Comparison of ENCODE assay signal across 8 cellular contexts in the genomic region with DNA sequence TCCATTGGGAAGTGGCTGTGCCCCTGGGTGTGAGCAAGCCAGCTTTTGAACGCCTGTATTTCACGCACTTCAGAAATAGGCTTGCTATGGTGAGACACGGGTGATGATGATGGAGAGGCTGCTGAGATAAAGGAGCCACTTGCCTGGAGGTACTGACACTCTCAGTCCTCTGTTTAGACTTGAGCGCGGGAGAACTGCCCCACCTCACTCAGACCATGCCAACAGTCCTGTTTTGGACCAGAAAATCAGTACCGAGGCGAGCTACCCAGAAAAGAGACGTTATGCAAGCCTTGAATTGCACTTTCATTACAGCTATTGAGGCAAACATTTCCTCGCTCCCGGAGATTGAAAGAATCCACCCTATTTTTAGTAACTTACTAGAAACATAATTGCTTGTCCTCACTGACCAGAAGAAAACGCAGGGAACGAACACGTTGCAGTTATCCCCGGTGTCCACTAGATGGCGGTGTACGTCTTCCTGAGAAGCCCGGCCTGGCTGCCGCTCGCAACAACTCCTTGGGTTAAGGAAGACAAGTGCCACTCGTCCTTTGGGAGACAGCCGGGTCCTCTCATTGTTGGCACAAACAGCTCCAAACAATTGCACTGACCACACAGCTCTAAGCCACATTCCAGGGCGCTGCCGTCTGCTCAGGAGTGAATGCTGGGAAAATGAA.
A peak's percentile ranks its signal among the peaks of the same experiment; 100 is the strongest.
DNase-seq lines count a peak whose midpoint lies in the region; ATAC-seq lines count a peak whose summit lies in the region.

No MANE protein-coding gene starts in this region.

- H3K9ac ChIP-seq in HUES6 (ENCODE audit: low read length), result no peak overlapping the region

- no peaks in the 10 kb centered on the region for H3K9me3 ChIP-seq in CD8-positive, alpha-beta memory T cell (ENCODE audit: low read length)
- no peaks in the 10 kb centered on the region; the same call in 1 of the 2 replicates for H3K9me3 ChIP-seq in HUES6 (ENCODE audit: control insufficient read depth, insufficient read depth, low read depth, low read length)

- no peak overlapping the region for H3K27ac Mint-ChIP-seq in CD8-positive, alpha-beta memory T cell
- H3K27ac Mint-ChIP-seq in activated T-cell treated with anti-CD3 and anti-CD28 coated beads, Interleukin-2, amount 50 U/mL, for 24 hours, result no peak overlapping the region
- no peak overlapping the region for H3K27ac Mint-ChIP-seq in naive thymus-derived CD8-positive, alpha-beta T cell
- H3K27ac Mint-ChIP-seq in stimulated activated effector memory CD8-positive, alpha-beta T cell treated with anti-CD3 and anti-CD28 coated beads, Interleukin-12 subunit alpha, Interleukin-12 subunit beta, amount 100 ng/mL, for 72 hours, result no peak overlapping the region

- peak; percentile 32 to 66 (median 43) for DNase-seq in CD8-positive, alpha-beta memory T cell
- DNase-seq in OCI-M1 (lab: John Stamatoyannopoulos, UW), result peak; percentile 86
- peak; percentile 71 for DNase-seq in activated T-cell treated with anti-CD3 and anti-CD28 coated beads, Interleukin-2, amount 50 U/mL, for 24 hours
- peak; percentile 90 for DNase-seq in fibroblast of gingiva (ENCODE audit: low read depth)
- peak; percentile 33 to 76 (median 55) for DNase-seq in naive thymus-derived CD8-positive, alpha-beta T cell
- DNase-seq in stimulated activated effector memory CD8-positive, alpha-beta T cell treated with anti-CD3 and anti-CD28 coated beads, Interleukin-12 subunit alpha, Interleukin-12 subunit beta, amount 100 ng/mL, for 72 hours (ENCODE audit: low spot score in 2 of 2), result peak; percentile 45 to 76

- CTCF ChIA-PET in CD8-positive, alpha-beta memory T cell (lab: Charles Lee), result interaction anchor here (0.7 to 2.8 kb wide), 7 partner anchors 9 to 39 kb away, joined by 3 to 16 read pairs (median 4); no protein-coding TSS in a partner anchor

- no peaks in the 10 kb centered on the region for H3K9me3 Mint-ChIP-seq in CD8-positive, alpha-beta memory T cell
- no peaks in the 10 kb centered on the region for H3K9me3 Mint-ChIP-seq in activated T-cell treated with anti-CD3 and anti-CD28 coated beads, Interleukin-2, amount 50 U/mL, for 24 hours
- no peaks in the 10 kb centered on the region for H3K9me3 Mint-ChIP-seq in naive thymus-derived CD8-positive, alpha-beta T cell
- H3K9me3 Mint-ChIP-seq in stimulated activated effector memory CD8-positive, alpha-beta T cell treated with anti-CD3 and anti-CD28 coated beads, Interleukin-12 subunit alpha, Interleukin-12 subunit beta, amount 100 ng/mL, for 72 hours, result no peaks in the 10 kb centered on the region

- peaks cover 13 to 31% of the 10 kb centered on the region in 2 donors for H3K27me3 Mint-ChIP-seq in CD8-positive, alpha-beta memory T cell
- peaks cover 45% of the 10 kb centered on the region for H3K27me3 Mint-ChIP-seq in activated T-cell treated with anti-CD3 and anti-CD28 coated beads, Interleukin-2, amount 50 U/mL, for 24 hours
- peaks cover 18 to 40% (median 36%) of the 10 kb centered on the region in 5 donors for H3K27me3 Mint-ChIP-seq in naive thymus-derived CD8-positive, alpha-beta T cell

- H3K36me3 ChIP-seq in CD8-positive, alpha-beta memory T cell (ENCODE audit: insufficient read depth, low read length), result no peaks in the 10 kb centered on the region
- no peaks in the 10 kb centered on the region for H3K36me3 ChIP-seq in HUES6 (ENCODE audit: control insufficient read depth, insufficient read depth, low read length)

- no peaks in the 10 kb centered on the region for H3K27me3 ChIP-seq in CD8-positive, alpha-beta memory T cell (ENCODE audit: insufficient read depth, low read length, poor library complexity, severe bottlenecking)
- H3K27me3 ChIP-seq in HUES6 (ENCODE audit: control insufficient read depth, insufficient read depth, low read length), result no peaks in the 10 kb centered on the region

- peaks cover 4 to 8% (median 5%) of the 10 kb centered on the region in 3 donors for H3K4me1 Mint-ChIP-seq in CD8-positive, alpha-beta memory T cell
- H3K4me1 Mint-ChIP-seq in activated T-cell treated with anti-CD3 and anti-CD28 coated beads, Interleukin-2, amount 50 U/mL, for 24 hours (ENCODE audit: low read depth), result peaks cover 4% of the 10 kb centered on the region
- peaks cover 0 to 9% (median 6%) of the 10 kb centered on the region in 4 donors for H3K4me1 Mint-ChIP-seq in naive thymus-derived CD8-positive, alpha-beta T cell
- H3K4me1 Mint-ChIP-seq in stimulated activated effector memory CD8-positive, alpha-beta T cell treated with anti-CD3 and anti-CD28 coated beads, Interleukin-12 subunit alpha, Interleukin-12 subunit beta, amount 100 ng/mL, for 72 hours, result peaks cover 7% of the 10 kb centered on the region

- no peak overlapping the region for H3K4me3 ChIP-seq in CD8-positive, alpha-beta memory T cell (ENCODE audit: low read length)
- peak overlapping the region; percentile 12; the same call in 1 of the 2 replicates for H3K4me3 ChIP-seq in HUES6 (ENCODE audit: low read depth, low read length)

- H3K4me1 ChIP-seq in CD8-positive, alpha-beta memory T cell (ENCODE audit: insufficient read depth, low read length), result no peaks in the 10 kb centered on the region
- peaks cover 30% of the 10 kb centered on the region for H3K4me1 ChIP-seq in HUES6 (ENCODE audit: control insufficient read depth, insufficient read depth, low read length)

- peak; percentile 86 for ATAC-seq in GM21367 (IDR thresholded peaks at IDR 0.05; ENCODE audit: unreplicated experiment)
- ATAC-seq in naive thymus-derived CD8-positive, alpha-beta T cell, result peak; percentile 38 to 54
- ATAC-seq in stimulated activated effector memory CD8-positive, alpha-beta T cell treated with anti-CD3 and anti-CD28 coated beads, Interleukin-12 subunit alpha, Interleukin-12 subunit beta, amount 100 ng/mL, for 72 hours, result peak; percentile 40

- no peaks in the 10 kb centered on the region for H3K36me3 Mint-ChIP-seq in CD8-positive, alpha-beta memory T cell
- H3K36me3 Mint-ChIP-seq in activated T-cell treated with anti-CD3 and anti-CD28 coated beads, Interleukin-2, amount 50 U/mL, for 24 hours (ENCODE audit: low read depth), result no peaks in the 10 kb centered on the region
- no peaks in the 10 kb centered on the region for H3K36me3 Mint-ChIP-seq in naive thymus-derived CD8-positive, alpha-beta T cell
- H3K36me3 Mint-ChIP-seq in stimulated activated effector memory CD8-positive, alpha-beta T cell treated with anti-CD3 and anti-CD28 coated beads, Interleukin-12 subunit alpha, Interleukin-12 subunit beta, amount 100 ng/mL, for 72 hours, result no peaks in the 10 kb centered on the region

- POLR2A ChIA-PET in CD8-positive, alpha-beta memory T cell (lab: Charles Lee), result no interaction called here
- POLR2A ChIA-PET in naive thymus-derived CD8-positive, alpha-beta T cell (lab: Charles Lee), result no interaction called here

- no peak overlapping the region for H3K4me3 Mint-ChIP-seq in CD8-positive, alpha-beta memory T cell
- no peak overlapping the region for H3K4me3 Mint-ChIP-seq in activated T-cell treated with anti-CD3 and anti-CD28 coated beads, Interleukin-2, amount 50 U/mL, for 24 hours
- peak overlapping the region in 2 of 10 donors; percentile 5 to 35 for H3K4me3 Mint-ChIP-seq in naive thymus-derived CD8-positive, alpha-beta T cell
- no peak overlapping the region for H3K4me3 Mint-ChIP-seq in stimulated activated effector memory CD8-positive, alpha-beta T cell treated with anti-CD3 and anti-CD28 coated beads, Interleukin-12 subunit alpha, Interleukin-12 subunit beta, amount 100 ng/mL, for 72 hours

- H3K27ac ChIP-seq in CD8-positive, alpha-beta memory T cell (ENCODE audit: low read depth, low read length), result no peak overlapping the region
- H3K27ac ChIP-seq in HUES6 (ENCODE audit: low read depth, low read length), result no peak overlapping the region
